Comparison of ENCODE assay signal across 1 cellular context in the genomic region with DNA sequence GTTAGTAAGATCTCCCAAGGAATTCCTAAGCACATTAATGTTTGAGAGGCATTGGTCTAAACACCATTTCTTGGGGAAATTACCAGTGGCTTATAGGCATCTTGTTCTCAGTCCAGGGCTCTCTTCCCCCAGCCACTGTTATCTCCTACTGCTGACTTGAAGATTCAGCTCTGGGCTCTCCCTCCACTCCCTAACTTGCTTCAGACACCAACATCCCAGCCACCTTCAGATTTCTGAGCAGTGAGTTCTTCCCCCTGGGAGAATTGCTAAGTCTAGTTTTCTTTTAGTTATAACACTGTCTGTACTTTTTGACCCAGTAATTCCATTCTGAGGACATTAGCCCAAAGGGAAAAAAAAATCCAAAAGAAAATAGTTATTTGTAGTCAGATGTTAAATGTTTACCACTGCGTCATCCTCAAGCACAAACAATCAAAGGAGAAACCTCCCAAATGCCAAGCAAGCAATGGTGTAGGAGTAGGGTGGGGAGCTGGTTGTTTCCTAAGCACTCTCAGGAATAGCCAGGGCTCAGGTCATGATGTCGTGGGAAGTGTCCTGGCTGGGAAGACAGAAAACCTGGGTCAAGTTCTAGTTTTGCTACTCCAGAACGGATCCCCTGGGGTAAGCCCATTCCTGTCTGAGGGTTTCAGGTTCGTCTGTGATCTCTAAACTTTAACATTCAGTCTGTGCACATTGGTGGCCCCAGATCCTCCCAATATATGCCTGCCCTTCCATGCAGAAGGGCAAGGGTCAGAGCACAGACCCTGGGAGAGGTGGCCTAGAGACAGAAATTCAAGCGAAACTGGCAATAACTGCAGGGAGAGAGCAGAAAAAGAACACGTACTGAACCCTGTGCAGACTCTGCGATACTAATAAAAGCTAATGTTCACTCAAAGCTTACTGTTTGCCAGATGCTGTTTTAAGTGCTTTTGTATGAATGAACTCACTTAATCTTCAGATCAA.
TF ChIP-seq lines count a peak whose summit lies in the region.

No MANE protein-coding gene starts in this region.

TF ChIP-seq in IMR-90, 13 proteins besides CTCF, POLR2A, EP300 and RAD21 (continued from another document):
- no peak for TF ChIP-seq SMC3 (IDR thresholded peaks at IDR 0.05; ENCODE audit: low read depth, low read length)
- TF ChIP-seq FOS (IDR thresholded peaks at IDR 0.05; ENCODE audit: low read depth, low read length) = no peak
- no peak for TF ChIP-seq NFE2L2 (IDR thresholded peaks at IDR 0.05; ENCODE audit: low read depth, low read length)
- TF ChIP-seq MAFK (IDR thresholded peaks at IDR 0.05; ENCODE audit: low read depth, low read length) = no peak
- TF ChIP-seq, protein P1, sequence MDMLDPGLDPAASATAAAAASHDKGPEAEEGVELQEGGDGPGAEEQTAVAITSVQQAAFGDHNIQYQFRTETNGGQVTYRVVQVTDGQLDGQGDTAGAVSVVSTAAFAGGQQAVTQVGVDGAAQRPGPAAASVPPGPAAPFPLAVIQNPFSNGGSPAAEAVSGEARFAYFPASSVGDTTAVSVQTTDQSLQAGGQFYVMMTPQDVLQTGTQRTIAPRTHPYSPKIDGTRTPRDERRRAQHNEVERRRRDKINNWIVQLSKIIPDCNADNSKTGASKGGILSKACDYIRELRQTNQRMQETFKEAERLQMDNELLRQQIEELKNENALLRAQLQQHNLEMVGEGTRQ (IDR thresholded peaks at IDR 0.05; ENCODE audit: low read depth, low read length) = no peak
- no peak for TF ChIP-seq BHLHE40 (IDR thresholded peaks at IDR 0.05; ENCODE audit: low read depth, low read length)
- no peak for TF ChIP-seq CEBPB (IDR thresholded peaks at IDR 0.05; ENCODE audit: low read depth, low read length)
- TF ChIP-seq RFX5 (IDR thresholded peaks at IDR 0.05; ENCODE audit: low read depth, low read length) = no peak
